In genomic region chr14:105226198-105226597, GRCh38 we compare ENCODE assay signal across 28 cellular contexts.
"Had no signal": no experiment of that assay in that cellular context is flagged by ENCODE, and none has a peak within 500 bp of the region (broad histone marks: within the 10 kb centered on the region; RNA-seq: fewer than 3 reads in every experiment).

No MANE protein-coding gene starts in this region.

- H3K27ac ChIP-seq: stomach, suprapubic skin, testis, thoracic aorta, thyroid gland, tibial artery, tibial nerve, transverse colon, upper lobe of left lung, upper lobe of right lung, uterus, vagina had no signal

- H3K9me3 ChIP-seq: stomach, suprapubic skin, testis, thoracic aorta, thyroid gland, tibial artery, tibial nerve, transverse colon, upper lobe of left lung, upper lobe of right lung, uterus, vagina had no signal

- DNase-seq: stimulated activated CD4-positive, alpha-beta T cell treated with anti-CD3 and anti-CD28 coated beads, Interleukin-2, amount 100 ng/mL, for 48 hours; stimulated activated CD4-positive, alpha-beta T cell treated with anti-CD3 and anti-CD28 coated beads, Interleukin-4, amount 100 ng/mL, for 1 hour; stimulated activated CD4-positive, alpha-beta T cell treated with anti-CD3 and anti-CD28 coated beads, Interleukin-4, amount 100 ng/mL, for 24 hours; stimulated activated CD4-positive, alpha-beta T cell treated with anti-CD3 and anti-CD28 coated beads, Interleukin-4, amount 100 ng/mL, for 4 hours; stimulated activated CD8-positive, alpha-beta memory T cell treated with anti-CD3 and anti-CD28 coated beads, Interleukin-4, amount 100 ng/mL, for 48 hours; stimulated activated naive B cell treated with anti-CD40 and anti-IgM and Interleukin-4, amounts not matched to agents 10 μg/mL and 1 μg/mL and 100 μg/mL, for 72 hours; stimulated activated naive CD4-positive, alpha-beta T cell; stimulated activated naive CD4-positive, alpha-beta T cell treated with Interleukin-2 at 50 U/mL for 16 hours; stimulated activated naive CD8-positive, alpha-beta T cell treated with anti-CD3 and anti-CD28 coated beads, Interleukin-15, amount 100 ng/mL, for 72 hours; stimulated activated naive CD8-positive, alpha-beta T cell treated with anti-CD3 and anti-CD28 coated beads, Interleukin-15, Interleukin-2, amounts not matched to agents 100 U/mL and 50 U/mL, for 24 hours; stomach; substantia nigra; testis; thyroid gland; tibial artery; transverse colon; trophoblast cell; upper lobe of right lung; uterus had no signal

- H3K27ac Mint-ChIP-seq: stimulated activated memory B cell treated with anti-CD40 and anti-IgM and Interleukin-4, amounts not matched to agents 10 μg/mL and 1 μg/mL and 100 μg/mL, for 72 hours; stimulated activated naive B cell treated with anti-CD40 and anti-IgM and Interleukin-4, amounts not matched to agents 10 μg/mL and 1 μg/mL and 100 μg/mL, for 72 hours; stimulated activated naive CD8-positive, alpha-beta T cell treated with anti-CD3 and anti-CD28 coated beads, Interleukin-15, Interleukin-2, amounts not matched to agents 100 ng/mL and 50 ng/mL, for 24 hours; type B pancreatic cell had no signal

- H3K9me3 Mint-ChIP-seq: stimulated activated memory B cell treated with anti-CD40 and anti-IgM and Interleukin-4, amounts not matched to agents 10 μg/mL and 1 μg/mL and 100 μg/mL, for 72 hours; stimulated activated naive B cell treated with anti-CD40 and anti-IgM and Interleukin-4, amounts not matched to agents 10 μg/mL and 1 μg/mL and 100 μg/mL, for 72 hours; stimulated activated naive CD8-positive, alpha-beta T cell treated with anti-CD3 and anti-CD28 coated beads, Interleukin-15, amount 100 ng/mL, for 72 hours; stimulated activated naive CD8-positive, alpha-beta T cell treated with anti-CD3 and anti-CD28 coated beads, Interleukin-15, Interleukin-2, amounts not matched to agents 100 ng/mL and 50 ng/mL, for 24 hours; type B pancreatic cell had no signal

- H3K27me3 ChIP-seq: stomach, suprapubic skin, testis, thyroid gland, tibial artery, tibial nerve, transverse colon, upper lobe of left lung, upper lobe of right lung, uterus, vagina had no signal

- ATAC-seq: stimulated activated memory B cell treated with anti-CD40 and anti-IgM and Interleukin-4, amounts not matched to agents 10 μg/mL and 1 μg/mL and 100 μg/mL, for 72 hours; stimulated activated naive B cell treated with anti-CD40 and anti-IgM and Interleukin-4, amounts not matched to agents 10 μg/mL and 1 μg/mL and 100 μg/mL, for 72 hours; stimulated activated naive CD8-positive, alpha-beta T cell treated with anti-CD3 and anti-CD28 coated beads, Interleukin-15, amount 100 ng/mL, for 72 hours; stimulated activated naive CD8-positive, alpha-beta T cell treated with anti-CD3 and anti-CD28 coated beads, Interleukin-15, Interleukin-2, amounts not matched to agents 100 U/mL and 50 U/mL, for 24 hours; upper lobe of right lung had no signal

- H3K4me3 ChIP-seq: stomach, suprapubic skin, testis, thoracic aorta, thyroid gland, tibial artery, tibial nerve, transverse colon, upper lobe of left lung, upper lobe of right lung, uterus, vagina had no signal

- H3K36me3 ChIP-seq: uterus had no signal

- FAIRE-seq: urothelium cell line had no signal

- H3K4me1 ChIP-seq: suprapubic skin, testis, tibial artery, tibial nerve, transverse colon, upper lobe of right lung, uterus, vagina had no signal

- H3K4me1 Mint-ChIP-seq: stimulated activated memory B cell treated with anti-CD40 and anti-IgM and Interleukin-4, amounts not matched to agents 10 μg/mL and 1 μg/mL and 100 μg/mL, for 72 hours; stimulated activated naive CD8-positive, alpha-beta T cell treated with anti-CD3 and anti-CD28 coated beads, Interleukin-15, amount 100 ng/mL, for 72 hours had no signal

- H3K4me3 Mint-ChIP-seq: stimulated activated memory B cell treated with anti-CD40 and anti-IgM and Interleukin-4, amounts not matched to agents 10 μg/mL and 1 μg/mL and 100 μg/mL, for 72 hours; stimulated activated naive B cell treated with anti-CD40 and anti-IgM and Interleukin-4, amounts not matched to agents 10 μg/mL and 1 μg/mL and 100 μg/mL, for 72 hours; stimulated activated naive CD8-positive, alpha-beta T cell treated with anti-CD3 and anti-CD28 coated beads, Interleukin-15, amount 100 ng/mL, for 72 hours; stimulated activated naive CD8-positive, alpha-beta T cell treated with anti-CD3 and anti-CD28 coated beads, Interleukin-15, Interleukin-2, amounts not matched to agents 100 ng/mL and 50 ng/mL, for 24 hours; type B pancreatic cell had no signal
